In genomic region chr15:29364429-29365078, GRCh38 we compare ENCODE assay signal across 11 cellular contexts.
A peak's percentile ranks its signal among the peaks of the same experiment; 100 is the strongest.
DNase-seq lines count a peak whose midpoint lies in the region; ATAC-seq, FAIRE-seq and TF ChIP-seq lines count a peak whose summit lies in the region.
"Had no signal": no experiment of that assay in that cellular context is flagged by ENCODE, and none has a peak within 500 bp of the region (broad histone marks: within the 10 kb centered on the region; RNA-seq: fewer than 3 reads in every experiment).

No MANE protein-coding gene starts in this region.

- H3K9me3 ChIP-seq in left ventricle myocardium inferior (replicated peaks) (peaks cover 13% of the 10 kb centered on the region), psoas muscle (peaks cover 8% of the 10 kb centered on the region)
- H3K9me3 ChIP-seq: colonic mucosa had no signal

- ATAC-seq in left ventricle myocardium superior (no peak), GM18502 (IDR thresholded peaks at IDR 0.05; ENCODE audit: poor library complexity, unreplicated experiment) (no peak), psoas muscle (no peak)

- no peaks in the 10 kb centered on the region for H3K4me1 ChIP-seq in left ventricle myocardium inferior
- no peaks in the 10 kb centered on the region for H3K4me1 ChIP-seq in psoas muscle
- H3K4me1 ChIP-seq: colonic mucosa had no signal

- intact Hi-C loops in left ventricle myocardium inferior (cut with micrococcal nuclease): no loop called here
- intact Hi-C loops in left ventricle myocardium superior (cut with micrococcal nuclease): no loop called here
- intact Hi-C loops in head of caudate nucleus (cut with DNase I): no loop called here
- intact Hi-C loops in psoas muscle (cut with DNase I): no loop called here

- peak; percentile 38 for TF ChIP-seq CTCF in left ventricle myocardium inferior (IDR thresholded peaks at IDR 0.05; ENCODE audit: borderline replicate concordance)
- no peak for TF ChIP-seq CTCF in psoas muscle (IDR thresholded peaks at IDR 0.05)
- TF ChIP-seq CTCF in GM13976 (IDR thresholded peaks at IDR 0.05; ENCODE audit: borderline replicate concordance, control extremely low read depth, extremely low read depth, insufficient read depth, missing control alignments): no peak

- DNase-seq in left ventricle myocardium inferior: no peak
- no peak for DNase-seq in left ventricle myocardium superior
- DNase-seq in SHP77 treated with DMSO at 0.1 percent for 48 hours (lab: John Stamatoyannopoulos, UW): peak; percentile 75
- peak in 39 of 42 donors; percentile 25 to 88 (median 63) for DNase-seq in head of caudate nucleus
- peak; percentile 47 for DNase-seq in urothelium cell line (ENCODE audit: low spot score)
- DNase-seq in psoas muscle: no peak
- DNase-seq in GM13976 (ENCODE audit: low spot score): no peak
- DNase-seq: activated CD4-positive, CD25-positive, alpha-beta regulatory T cell; colonic mucosa; NCI-H146 had no signal

- no peak overlapping the region for H3K4me3 ChIP-seq in left ventricle myocardium inferior
- no peak overlapping the region for H3K4me3 ChIP-seq in psoas muscle
- H3K4me3 ChIP-seq: colonic mucosa had no signal

- in situ Hi-C loops in GM13976 (cut with MboI; ENCODE audit: low sequenced_read_pairs, unreplicated experiment): no loop called here

- no peaks in the 10 kb centered on the region for H3K36me3 ChIP-seq in left ventricle myocardium inferior
- H3K36me3 ChIP-seq in psoas muscle (ENCODE audit: insufficient read depth in 1 of 2, low read depth in 1 of 2): no peaks in the 10 kb centered on the region
- H3K36me3 ChIP-seq: colonic mucosa had no signal

- WGBS in psoas muscle, 3 donors: 43 to 52% (median 50%) methylated on average over 8 of the region's 8 CpGs

- H3K27me3 ChIP-seq in left ventricle myocardium inferior (ENCODE audit: low read depth): peaks cover 59% of the 10 kb centered on the region
- no peaks in the 10 kb centered on the region for H3K27me3 ChIP-seq in psoas muscle (ENCODE audit: insufficient read depth in 3 of 3, low read length in 2 of 3)
- H3K27me3 ChIP-seq: colonic mucosa had no signal

- FAIRE-seq in urothelium cell line (lab: Jason Lieb, UNC): no peak

- H3K27ac ChIP-seq in left ventricle myocardium inferior (replicated peaks) (no peak overlapping the region), psoas muscle (no peak overlapping the region)
- H3K27ac ChIP-seq: colonic mucosa had no signal

Comparison
In these comparisons a context has a peak if more than half of its experiments do, and no peak if none do; other contexts are left out.
1. DNase-seq: peak in SHP77 treated with DMSO at 0.1 percent for 48 hours (single experiment), head of caudate nucleus (39 of 42) and urothelium cell line (single experiment); none in left ventricle myocardium inferior (single experiment), left ventricle myocardium superior (single experiment), psoas muscle (0 of 2) and GM13976 (single experiment).